1 cellular context compared by ENCODE assay signal in the genomic region with DNA sequence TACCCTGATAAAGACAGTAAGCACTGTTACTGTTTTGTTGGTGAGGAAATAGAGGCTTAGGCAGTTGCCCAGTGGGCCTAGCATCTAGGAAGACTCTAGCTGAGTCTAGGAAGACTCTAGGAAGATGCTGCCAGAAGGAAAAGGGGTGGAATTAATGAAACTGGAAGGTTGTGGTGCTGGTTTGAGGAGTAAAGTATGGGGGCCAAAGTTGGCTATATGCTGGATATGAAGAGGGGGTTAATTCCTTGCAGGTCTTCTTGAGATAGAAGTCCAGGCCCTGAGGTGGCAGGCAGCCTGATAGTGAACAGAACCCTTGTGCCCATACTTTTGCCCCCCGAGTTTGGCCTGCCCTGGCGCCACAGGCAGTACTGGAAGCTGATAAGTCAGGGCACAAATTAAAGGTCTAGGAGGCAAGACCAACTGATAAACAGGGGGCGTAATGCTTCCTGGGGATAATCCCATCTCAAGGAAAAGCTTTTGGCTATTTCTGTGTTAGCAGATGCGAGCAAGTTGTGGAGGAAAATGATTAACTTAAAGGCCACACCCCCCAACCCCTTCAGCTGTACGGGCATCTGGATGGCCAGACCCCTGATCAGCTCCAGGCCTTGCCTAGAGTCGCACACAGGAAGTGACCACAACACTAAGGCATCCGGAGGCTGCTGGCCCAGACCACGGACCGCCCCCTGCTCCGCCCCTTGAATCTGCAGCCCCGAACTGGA.
TF ChIP-seq lines count a peak whose summit lies in the region.

No MANE protein-coding gene starts in this region.

TF ChIP-seq in GM12878, 131 proteins besides CTCF, POLR2A, EP300 and RAD21 (continued from another document and continues in another):
- TF ChIP-seq, protein P1, sequence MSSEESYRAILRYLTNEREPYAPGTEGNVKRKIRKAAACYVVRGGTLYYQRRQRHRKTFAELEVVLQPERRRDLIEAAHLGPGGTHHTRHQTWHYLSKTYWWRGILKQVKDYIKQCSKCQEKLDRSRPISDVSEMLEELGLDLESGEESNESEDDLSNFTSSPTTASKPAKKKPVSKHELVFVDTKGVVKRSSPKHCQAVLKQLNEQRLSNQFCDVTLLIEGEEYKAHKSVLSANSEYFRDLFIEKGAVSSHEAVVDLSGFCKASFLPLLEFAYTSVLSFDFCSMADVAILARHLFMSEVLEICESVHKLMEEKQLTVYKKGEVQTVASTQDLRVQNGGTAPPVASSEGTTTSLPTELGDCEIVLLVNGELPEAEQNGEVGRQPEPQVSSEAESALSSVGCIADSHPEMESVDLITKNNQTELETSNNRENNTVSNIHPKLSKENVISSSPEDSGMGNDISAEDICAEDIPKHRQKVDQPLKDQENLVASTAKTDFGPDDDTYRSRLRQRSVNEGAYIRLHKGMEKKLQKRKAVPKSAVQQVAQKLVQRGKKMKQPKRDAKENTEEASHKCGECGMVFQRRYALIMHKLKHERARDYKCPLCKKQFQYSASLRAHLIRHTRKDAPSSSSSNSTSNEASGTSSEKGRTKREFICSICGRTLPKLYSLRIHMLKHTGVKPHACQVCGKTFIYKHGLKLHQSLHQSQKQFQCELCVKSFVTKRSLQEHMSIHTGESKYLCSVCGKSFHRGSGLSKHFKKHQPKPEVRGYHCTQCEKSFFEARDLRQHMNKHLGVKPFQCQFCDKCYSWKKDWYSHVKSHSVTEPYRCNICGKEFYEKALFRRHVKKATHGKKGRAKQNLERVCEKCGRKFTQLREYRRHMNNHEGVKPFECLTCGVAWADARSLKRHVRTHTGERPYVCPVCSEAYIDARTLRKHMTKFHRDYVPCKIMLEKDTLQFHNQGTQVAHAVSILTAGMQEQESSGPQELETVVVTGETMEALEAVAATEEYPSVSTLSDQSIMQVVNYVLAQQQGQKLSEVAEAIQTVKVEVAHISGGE (CRISPR knock-in tag; IDR thresholded peaks at IDR 0.05), result no peak
- no peak for TF ChIP-seq POLR2AphosphoS2 (IDR thresholded peaks at IDR 0.05; ENCODE audit: low read depth, low read length)
- no peak for TF ChIP-seq NFYA (IDR thresholded peaks at IDR 0.05; ENCODE audit: borderline replicate concordance, low read depth, low read length)
- TF ChIP-seq MTA2 (IDR thresholded peaks at IDR 0.05; ENCODE audit: low read depth), result no peak
- no peak for TF ChIP-seq MTA3 (IDR thresholded peaks at IDR 0.05; ENCODE audit: borderline replicate concordance, low read length)
- TF ChIP-seq, protein P2, sequence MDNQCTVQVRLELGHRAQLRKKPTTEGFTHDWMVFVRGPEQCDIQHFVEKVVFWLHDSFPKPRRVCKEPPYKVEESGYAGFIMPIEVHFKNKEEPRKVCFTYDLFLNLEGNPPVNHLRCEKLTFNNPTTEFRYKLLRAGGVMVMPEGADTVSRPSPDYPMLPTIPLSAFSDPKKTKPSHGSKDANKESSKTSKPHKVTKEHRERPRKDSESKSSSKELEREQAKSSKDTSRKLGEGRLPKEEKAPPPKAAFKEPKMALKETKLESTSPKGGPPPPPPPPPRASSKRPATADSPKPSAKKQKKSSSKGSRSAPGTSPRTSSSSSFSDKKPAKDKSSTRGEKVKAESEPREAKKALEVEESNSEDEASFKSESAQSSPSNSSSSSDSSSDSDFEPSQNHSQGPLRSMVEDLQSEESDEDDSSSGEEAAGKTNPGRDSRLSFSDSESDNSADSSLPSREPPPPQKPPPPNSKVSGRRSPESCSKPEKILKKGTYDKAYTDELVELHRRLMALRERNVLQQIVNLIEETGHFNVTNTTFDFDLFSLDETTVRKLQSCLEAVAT (IDR thresholded peaks at IDR 0.05), result peak; percentile 53; the same call in 1 of the 2 replicates
- TF ChIP-seq MYB (IDR thresholded peaks at IDR 0.05; ENCODE audit: borderline replicate concordance, low read depth, low read length), result no peak
- no peak; the same call in 1 of the 2 replicates for TF ChIP-seq MXI1 (IDR thresholded peaks at IDR 0.05; ENCODE audit: low read depth, low read length)
- TF ChIP-seq GATAD2B (conservative IDR thresholded peaks at IDR 0.05; ENCODE audit: low read depth), result 0 out of 2 replicates have a peak, but pooled peaks have one; percentile 35
- TF ChIP-seq YY1 (IDR thresholded peaks at IDR 0.05; ENCODE audit: low read depth, low read length), result no peak
- TF ChIP-seq JUNB (IDR thresholded peaks at IDR 0.05), result no peak
- no peak for TF ChIP-seq SMARCA5 (IDR thresholded peaks at IDR 0.05)
- TF ChIP-seq PML (IDR thresholded peaks at IDR 0.05; ENCODE audit: low read length), result no peak; the same call in 1 of the 2 replicates
- TF ChIP-seq BHLHE40 (IDR thresholded peaks at IDR 0.05; ENCODE audit: borderline replicate concordance in 1 of 2, low read depth in 2 of 2, low read length in 1 of 2), result no peak
- no peak for TF ChIP-seq ZNF217 (IDR thresholded peaks at IDR 0.05)
- TF ChIP-seq, protein P3, sequence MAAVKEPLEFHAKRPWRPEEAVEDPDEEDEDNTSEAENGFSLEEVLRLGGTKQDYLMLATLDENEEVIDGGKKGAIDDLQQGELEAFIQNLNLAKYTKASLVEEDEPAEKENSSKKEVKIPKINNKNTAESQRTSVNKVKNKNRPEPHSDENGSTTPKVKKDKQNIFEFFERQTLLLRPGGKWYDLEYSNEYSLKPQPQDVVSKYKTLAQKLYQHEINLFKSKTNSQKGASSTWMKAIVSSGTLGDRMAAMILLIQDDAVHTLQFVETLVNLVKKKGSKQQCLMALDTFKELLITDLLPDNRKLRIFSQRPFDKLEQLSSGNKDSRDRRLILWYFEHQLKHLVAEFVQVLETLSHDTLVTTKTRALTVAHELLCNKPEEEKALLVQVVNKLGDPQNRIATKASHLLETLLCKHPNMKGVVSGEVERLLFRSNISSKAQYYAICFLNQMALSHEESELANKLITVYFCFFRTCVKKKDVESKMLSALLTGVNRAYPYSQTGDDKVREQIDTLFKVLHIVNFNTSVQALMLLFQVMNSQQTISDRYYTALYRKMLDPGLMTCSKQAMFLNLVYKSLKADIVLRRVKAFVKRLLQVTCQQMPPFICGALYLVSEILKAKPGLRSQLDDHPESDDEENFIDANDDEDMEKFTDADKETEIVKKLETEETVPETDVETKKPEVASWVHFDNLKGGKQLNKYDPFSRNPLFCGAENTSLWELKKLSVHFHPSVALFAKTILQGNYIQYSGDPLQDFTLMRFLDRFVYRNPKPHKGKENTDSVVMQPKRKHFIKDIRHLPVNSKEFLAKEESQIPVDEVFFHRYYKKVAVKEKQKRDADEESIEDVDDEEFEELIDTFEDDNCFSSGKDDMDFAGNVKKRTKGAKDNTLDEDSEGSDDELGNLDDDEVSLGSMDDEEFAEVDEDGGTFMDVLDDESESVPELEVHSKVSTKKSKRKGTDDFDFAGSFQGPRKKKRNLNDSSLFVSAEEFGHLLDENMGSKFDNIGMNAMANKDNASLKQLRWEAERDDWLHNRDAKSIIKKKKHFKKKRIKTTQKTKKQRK (IDR thresholded peaks at IDR 0.05; ENCODE audit: low read depth, low read length), result no peak
- TF ChIP-seq KAT2A (conservative IDR thresholded peaks at IDR 0.05; ENCODE audit: control insufficient read depth, low read depth, low read length), result no peak
- TF ChIP-seq, protein P4, sequence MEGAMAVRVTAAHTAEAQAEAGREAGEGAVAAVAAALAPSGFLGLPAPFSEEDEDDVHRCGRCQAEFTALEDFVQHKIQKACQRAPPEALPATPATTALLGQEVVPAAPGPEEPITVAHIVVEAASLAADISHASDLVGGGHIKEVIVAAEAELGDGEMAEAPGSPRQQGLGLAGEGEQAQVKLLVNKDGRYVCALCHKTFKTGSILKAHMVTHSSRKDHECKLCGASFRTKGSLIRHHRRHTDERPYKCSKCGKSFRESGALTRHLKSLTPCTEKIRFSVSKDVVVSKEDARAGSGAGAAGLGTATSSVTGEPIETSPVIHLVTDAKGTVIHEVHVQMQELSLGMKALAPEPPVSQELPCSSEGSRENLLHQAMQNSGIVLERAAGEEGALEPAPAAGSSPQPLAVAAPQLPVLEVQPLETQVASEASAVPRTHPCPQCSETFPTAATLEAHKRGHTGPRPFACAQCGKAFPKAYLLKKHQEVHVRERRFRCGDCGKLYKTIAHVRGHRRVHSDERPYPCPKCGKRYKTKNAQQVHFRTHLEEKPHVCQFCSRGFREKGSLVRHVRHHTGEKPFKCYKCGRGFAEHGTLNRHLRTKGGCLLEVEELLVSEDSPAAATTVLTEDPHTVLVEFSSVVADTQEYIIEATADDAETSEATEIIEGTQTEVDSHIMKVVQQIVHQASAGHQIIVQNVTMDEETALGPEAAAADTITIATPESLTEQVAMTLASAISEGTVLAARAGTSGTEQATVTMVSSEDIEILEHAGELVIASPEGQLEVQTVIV (IDR thresholded peaks at IDR 0.05; ENCODE audit: borderline replicate concordance, partially characterized antibody), result no peak
- TF ChIP-seq FOXM1 (IDR thresholded peaks at IDR 0.05; ENCODE audit: low read depth, low read length), result no peak
- TF ChIP-seq NR2C2 (IDR thresholded peaks at IDR 0.05; ENCODE audit: borderline replicate concordance, control insufficient read depth, insufficient read length, low read depth), result no peak
- no peak for TF ChIP-seq SP1 (IDR thresholded peaks at IDR 0.05; ENCODE audit: low read depth, low read length)
- TF ChIP-seq ZZZ3 (IDR thresholded peaks at IDR 0.05; ENCODE audit: control insufficient read depth, insufficient read length, low read depth), result no peak
- no peak for TF ChIP-seq EZH2 (IDR thresholded peaks at IDR 0.05; ENCODE audit: borderline replicate concordance, control insufficient read depth, low read depth, low read length)
- TF ChIP-seq ETV6 (conservative IDR thresholded peaks at IDR 0.05 in 1 of 2, IDR thresholded peaks at IDR 0.05 in 1 of 2; ENCODE audit: borderline replicate concordance in 1 of 2, low read depth in 1 of 2), result no peak
- no peak for TF ChIP-seq ZSCAN29 (IDR thresholded peaks at IDR 0.05)
- peak; percentile 27; the same call in 1 of the 2 replicates for TF ChIP-seq IKZF1 (conservative IDR thresholded peaks at IDR 0.05)
- TF ChIP-seq ZNF24 (IDR thresholded peaks at IDR 0.05), result no peak
- TF ChIP-seq, protein P5, sequence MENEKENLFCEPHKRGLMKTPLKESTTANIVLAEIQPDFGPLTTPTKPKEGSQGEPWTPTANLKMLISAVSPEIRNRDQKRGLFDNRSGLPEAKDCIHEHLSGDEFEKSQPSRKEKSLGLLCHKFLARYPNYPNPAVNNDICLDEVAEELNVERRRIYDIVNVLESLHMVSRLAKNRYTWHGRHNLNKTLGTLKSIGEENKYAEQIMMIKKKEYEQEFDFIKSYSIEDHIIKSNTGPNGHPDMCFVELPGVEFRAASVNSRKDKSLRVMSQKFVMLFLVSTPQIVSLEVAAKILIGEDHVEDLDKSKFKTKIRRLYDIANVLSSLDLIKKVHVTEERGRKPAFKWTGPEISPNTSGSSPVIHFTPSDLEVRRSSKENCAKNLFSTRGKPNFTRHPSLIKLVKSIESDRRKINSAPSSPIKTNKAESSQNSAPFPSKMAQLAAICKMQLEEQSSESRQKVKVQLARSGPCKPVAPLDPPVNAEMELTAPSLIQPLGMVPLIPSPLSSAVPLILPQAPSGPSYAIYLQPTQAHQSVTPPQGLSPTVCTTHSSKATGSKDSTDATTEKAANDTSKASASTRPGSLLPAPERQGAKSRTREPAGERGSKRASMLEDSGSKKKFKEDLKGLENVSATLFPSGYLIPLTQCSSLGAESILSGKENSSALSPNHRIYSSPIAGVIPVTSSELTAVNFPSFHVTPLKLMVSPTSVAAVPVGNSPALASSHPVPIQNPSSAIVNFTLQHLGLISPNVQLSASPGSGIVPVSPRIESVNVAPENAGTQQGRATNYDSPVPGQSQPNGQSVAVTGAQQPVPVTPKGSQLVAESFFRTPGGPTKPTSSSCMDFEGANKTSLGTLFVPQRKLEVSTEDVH (IDR thresholded peaks at IDR 0.05; ENCODE audit: low read depth, partially characterized antibody), result no peak
- TF ChIP-seq BCL11A (IDR thresholded peaks at IDR 0.05; ENCODE audit: low read depth, low read length), result 0 out of 2 replicates have a peak, but pooled peaks have one; percentile 33
- TF ChIP-seq, protein P6, sequence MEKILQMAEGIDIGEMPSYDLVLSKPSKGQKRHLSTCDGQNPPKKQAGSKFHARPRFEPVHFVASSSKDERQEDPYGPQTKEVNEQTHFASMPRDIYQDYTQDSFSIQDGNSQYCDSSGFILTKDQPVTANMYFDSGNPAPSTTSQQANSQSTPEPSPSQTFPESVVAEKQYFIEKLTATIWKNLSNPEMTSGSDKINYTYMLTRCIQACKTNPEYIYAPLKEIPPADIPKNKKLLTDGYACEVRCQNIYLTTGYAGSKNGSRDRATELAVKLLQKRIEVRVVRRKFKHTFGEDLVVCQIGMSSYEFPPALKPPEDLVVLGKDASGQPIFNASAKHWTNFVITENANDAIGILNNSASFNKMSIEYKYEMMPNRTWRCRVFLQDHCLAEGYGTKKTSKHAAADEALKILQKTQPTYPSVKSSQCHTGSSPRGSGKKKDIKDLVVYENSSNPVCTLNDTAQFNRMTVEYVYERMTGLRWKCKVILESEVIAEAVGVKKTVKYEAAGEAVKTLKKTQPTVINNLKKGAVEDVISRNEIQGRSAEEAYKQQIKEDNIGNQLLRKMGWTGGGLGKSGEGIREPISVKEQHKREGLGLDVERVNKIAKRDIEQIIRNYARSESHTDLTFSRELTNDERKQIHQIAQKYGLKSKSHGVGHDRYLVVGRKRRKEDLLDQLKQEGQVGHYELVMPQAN (conservative IDR thresholded peaks at IDR 0.05), result 0 out of 2 replicates have a peak, but pooled peaks have one; percentile 4
- no peak for TF ChIP-seq SMC3 (IDR thresholded peaks at IDR 0.05; ENCODE audit: borderline replicate concordance, low read length)
- TF ChIP-seq CREM (IDR thresholded peaks at IDR 0.05; ENCODE audit: low read depth), result no peak
- no peak for TF ChIP-seq ZNF622 (IDR thresholded peaks at IDR 0.05)
- no peak for TF ChIP-seq NR2C1 (IDR thresholded peaks at IDR 0.05)
- TF ChIP-seq, protein P7, sequence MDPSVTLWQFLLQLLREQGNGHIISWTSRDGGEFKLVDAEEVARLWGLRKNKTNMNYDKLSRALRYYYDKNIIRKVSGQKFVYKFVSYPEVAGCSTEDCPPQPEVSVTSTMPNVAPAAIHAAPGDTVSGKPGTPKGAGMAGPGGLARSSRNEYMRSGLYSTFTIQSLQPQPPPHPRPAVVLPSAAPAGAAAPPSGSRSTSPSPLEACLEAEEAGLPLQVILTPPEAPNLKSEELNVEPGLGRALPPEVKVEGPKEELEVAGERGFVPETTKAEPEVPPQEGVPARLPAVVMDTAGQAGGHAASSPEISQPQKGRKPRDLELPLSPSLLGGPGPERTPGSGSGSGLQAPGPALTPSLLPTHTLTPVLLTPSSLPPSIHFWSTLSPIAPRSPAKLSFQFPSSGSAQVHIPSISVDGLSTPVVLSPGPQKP (IDR thresholded peaks at IDR 0.05; ENCODE audit: low read depth, low read length), result peak; percentile 54; the same call in 1 of the 2 replicates
- TF ChIP-seq CHD2 (IDR thresholded peaks at IDR 0.05; ENCODE audit: borderline replicate concordance, low read depth, low read length), result no peak
- no peak for TF ChIP-seq RFX5 (IDR thresholded peaks at IDR 0.05; ENCODE audit: low read depth, low read length)
- TF ChIP-seq BMI1 (IDR thresholded peaks at IDR 0.05; ENCODE audit: borderline replicate concordance), result no peak
- TF ChIP-seq RELA (IDR thresholded peaks at IDR 0.05; ENCODE audit: borderline replicate concordance, partially characterized antibody), result no peak
- TF ChIP-seq HCFC1 (IDR thresholded peaks at IDR 0.05; ENCODE audit: low read length), result no peak
- TF ChIP-seq MYC (IDR thresholded peaks at IDR 0.05; ENCODE audit: insufficient read depth, insufficient read length, insufficient replicate concordance, low read length, severe bottlenecking), result no peak
- TF ChIP-seq FOS (IDR thresholded peaks at IDR 0.05; ENCODE audit: borderline replicate concordance, extremely low read depth, insufficient read length), result no peak
- TF ChIP-seq TBL1XR1 (IDR thresholded peaks at IDR 0.05; ENCODE audit: low read depth, low read length), result no peak
- no peak for TF ChIP-seq MEF2A (IDR thresholded peaks at IDR 0.05; ENCODE audit: insufficient read depth, low read depth, low read length)
